Comparison of ENCODE assay signal across 1 cellular context in genomic region chr22:21921184-21921721, GRCh38.
TF ChIP-seq lines count a peak whose summit lies in the region.

No MANE protein-coding gene starts in this region.

TF ChIP-seq in HCT116, 20 proteins besides CTCF, POLR2A, EP300 and RAD21 (continued from another document):
- TF ChIP-seq ZBTB33 (IDR thresholded peaks at IDR 0.05; ENCODE audit: extremely low read depth, insufficient replicate concordance, low read length): no peak
- no peak for TF ChIP-seq SIN3A (IDR thresholded peaks at IDR 0.05; ENCODE audit: low read depth)
- TF ChIP-seq EGR1 (IDR thresholded peaks at IDR 0.05; ENCODE audit: low read depth): no peak
- no peak for TF ChIP-seq FOSL1 (IDR thresholded peaks at IDR 0.05; ENCODE audit: low read depth)
- TF ChIP-seq, protein P1, sequence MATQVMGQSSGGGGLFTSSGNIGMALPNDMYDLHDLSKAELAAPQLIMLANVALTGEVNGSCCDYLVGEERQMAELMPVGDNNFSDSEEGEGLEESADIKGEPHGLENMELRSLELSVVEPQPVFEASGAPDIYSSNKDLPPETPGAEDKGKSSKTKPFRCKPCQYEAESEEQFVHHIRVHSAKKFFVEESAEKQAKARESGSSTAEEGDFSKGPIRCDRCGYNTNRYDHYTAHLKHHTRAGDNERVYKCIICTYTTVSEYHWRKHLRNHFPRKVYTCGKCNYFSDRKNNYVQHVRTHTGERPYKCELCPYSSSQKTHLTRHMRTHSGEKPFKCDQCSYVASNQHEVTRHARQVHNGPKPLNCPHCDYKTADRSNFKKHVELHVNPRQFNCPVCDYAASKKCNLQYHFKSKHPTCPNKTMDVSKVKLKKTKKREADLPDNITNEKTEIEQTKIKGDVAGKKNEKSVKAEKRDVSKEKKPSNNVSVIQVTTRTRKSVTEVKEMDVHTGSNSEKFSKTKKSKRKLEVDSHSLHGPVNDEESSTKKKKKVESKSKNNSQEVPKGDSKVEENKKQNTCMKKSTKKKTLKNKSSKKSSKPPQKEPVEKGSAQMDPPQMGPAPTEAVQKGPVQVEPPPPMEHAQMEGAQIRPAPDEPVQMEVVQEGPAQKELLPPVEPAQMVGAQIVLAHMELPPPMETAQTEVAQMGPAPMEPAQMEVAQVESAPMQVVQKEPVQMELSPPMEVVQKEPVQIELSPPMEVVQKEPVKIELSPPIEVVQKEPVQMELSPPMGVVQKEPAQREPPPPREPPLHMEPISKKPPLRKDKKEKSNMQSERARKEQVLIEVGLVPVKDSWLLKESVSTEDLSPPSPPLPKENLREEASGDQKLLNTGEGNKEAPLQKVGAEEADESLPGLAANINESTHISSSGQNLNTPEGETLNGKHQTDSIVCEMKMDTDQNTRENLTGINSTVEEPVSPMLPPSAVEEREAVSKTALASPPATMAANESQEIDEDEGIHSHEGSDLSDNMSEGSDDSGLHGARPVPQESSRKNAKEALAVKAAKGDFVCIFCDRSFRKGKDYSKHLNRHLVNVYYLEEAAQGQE (IDR thresholded peaks at IDR 0.05; ENCODE audit: low read depth): no peak
- TF ChIP-seq, protein P2, sequence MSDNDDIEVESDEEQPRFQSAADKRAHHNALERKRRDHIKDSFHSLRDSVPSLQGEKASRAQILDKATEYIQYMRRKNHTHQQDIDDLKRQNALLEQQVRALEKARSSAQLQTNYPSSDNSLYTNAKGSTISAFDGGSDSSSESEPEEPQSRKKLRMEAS (IDR thresholded peaks at IDR 0.05): no peak
- TF ChIP-seq JUND (IDR thresholded peaks at IDR 0.05): no peak
- TF ChIP-seq SP1 (IDR thresholded peaks at IDR 0.05; ENCODE audit: low read depth): no peak
- no peak for TF ChIP-seq CBX3 (IDR thresholded peaks at IDR 0.05; ENCODE audit: low read depth)
- TF ChIP-seq ATF3 (IDR thresholded peaks at IDR 0.05): no peak
- no peak for TF ChIP-seq EZH2 (IDR thresholded peaks at IDR 0.05)
- TF ChIP-seq ELF1 (IDR thresholded peaks at IDR 0.05; ENCODE audit: borderline replicate concordance, low read depth): no peak
TF ChIP-seq in HCT116: peak in this region for 0.
